In the genomic region with DNA sequence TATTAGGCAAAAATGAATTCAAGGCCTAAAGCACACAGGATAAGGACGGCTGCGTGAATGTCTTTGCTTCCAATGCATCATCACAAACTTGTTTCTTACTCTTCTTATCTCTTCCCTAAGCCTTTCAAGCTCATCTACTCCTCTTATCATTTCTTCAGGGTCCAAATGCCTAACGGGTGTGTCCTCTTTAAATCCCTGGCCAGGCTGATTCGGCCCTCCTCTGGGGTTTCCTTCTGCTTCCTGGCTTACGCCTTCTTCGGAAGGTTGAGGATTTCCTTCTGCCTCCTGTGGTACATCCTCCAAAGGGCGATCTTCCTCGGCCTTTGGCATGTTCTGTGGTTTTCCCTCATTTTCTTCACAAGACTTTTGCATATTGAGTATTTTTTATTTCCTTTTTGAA, we compare ENCODE assay signal across 8 cellular contexts. TPM values are rescaled to one million over a fixed set of nuclear protein-coding genes. Genes with fewer than 3 reads are reported as not detected.
DNase-seq lines count a peak whose midpoint lies in the region; ATAC-seq and TF ChIP-seq lines count a peak whose summit lies in the region.

No MANE protein-coding gene starts in this region.

- H3K4me1 ChIP-seq in mammary epithelial cell (ENCODE audit: insufficient read depth, low read length) (peaks cover 8% of the 10 kb centered on the region), lower lobe of right lung (no peaks in the 10 kb centered on the region), upper lobe of right lung (peaks cover 6% of the 10 kb centered on the region)

- H3K79me2 ChIP-seq in mammary epithelial cell (ENCODE audit: insufficient read depth, low read length): peaks cover 20% of the 10 kb centered on the region

- H3K27ac Mint-ChIP-seq in activated T-cell treated with anti-CD3 and anti-CD28 coated beads, Interleukin-2, amount 50 U/mL, for 24 hours: peak overlapping the region; percentile 93

- H3K9me3 Mint-ChIP-seq in activated T-cell treated with anti-CD3 and anti-CD28 coated beads, Interleukin-2, amount 50 U/mL, for 24 hours: no peaks in the 10 kb centered on the region

- intact Hi-C loops in mammary epithelial cell (cut with micrococcal nuclease) (loop anchor here (1.0 kb wide), 1 partner anchor 211 kb away; no protein-coding TSS in a partner anchor), lower lobe of right lung (cut with DNase I) (no loop called here), upper lobe of right lung (cut with DNase I) (no loop called here)

- CTCF ChIA-PET in mammary epithelial cell (lab: Charles Lee; ENCODE audit: low non-redundant PET): interaction anchor here (0.6 kb wide), 1 partner anchor 210 kb away, joined by 3 read pairs; no protein-coding TSS in a partner anchor

- peaks cover 18% of the 10 kb centered on the region for H3K4me1 Mint-ChIP-seq in activated T-cell treated with anti-CD3 and anti-CD28 coated beads, Interleukin-2, amount 50 U/mL, for 24 hours (ENCODE audit: low read depth)

- H3K27ac ChIP-seq in mammary epithelial cell (ENCODE audit: insufficient read depth, low read depth, low read length) (peak overlapping the region; percentile 67), lower lobe of right lung (peak overlapping the region; percentile 81), upper lobe of right lung (peak overlapping the region; percentile 80)

- peak in 1 of 2 donors; percentile 39 for ATAC-seq in lower lobe of right lung
- ATAC-seq in upper lobe of right lung: peak; percentile 30
- no peak for ATAC-seq in esophagus mucosa

- no peaks in the 10 kb centered on the region for H3K9me3 ChIP-seq in mammary epithelial cell (replicated peaks; ENCODE audit: insufficient read depth, low read length)
- no peaks in the 10 kb centered on the region for H3K9me3 ChIP-seq in lower lobe of right lung
- H3K9me3 ChIP-seq in upper lobe of right lung: no peaks in the 10 kb centered on the region

- H3K27me3 ChIP-seq in mammary epithelial cell (ENCODE audit: insufficient read depth, low read length) (no peaks in the 10 kb centered on the region), lower lobe of right lung (ENCODE audit: low read depth) (no peaks in the 10 kb centered on the region), upper lobe of right lung (no peaks in the 10 kb centered on the region)

- dilution Hi-C loops in mammary epithelial cell (cut with HindIII; ENCODE audit: low sequenced_read_pairs): no loop called here

- BruUV-seq in mammary epithelial cell (replicated peaks; lab: Mats Ljungman, UMichigan): no TSS peak

- in situ Hi-C loops in mammary epithelial cell (cut with MboI; ENCODE audit: low sequenced_read_pairs in 2 of 2): no loop called here

- no peak for DNase-seq in activated T-cell treated with anti-CD3 and anti-CD28 coated beads, Interleukin-2, amount 50 U/mL, for 24 hours
- DNase-seq in activated T-cell treated with anti-CD3 and anti-CD28 coated beads, Interleukin-2, amount 50 U/mL, for 1 hour: no peak
- DNase-seq in mammary epithelial cell: no peak
- DNase-seq in lower lobe of right lung: no peak
- no peak for DNase-seq in upper lobe of right lung
- no peak for DNase-seq in OCI-M2 (lab: John Stamatoyannopoulos, UW; ENCODE audit: unreplicated experiment)
- no peak for DNase-seq in COR-L47 (lab: John Stamatoyannopoulos, UW)

- peak overlapping the region; percentile 48 for H3K9ac ChIP-seq in mammary epithelial cell (ENCODE audit: insufficient read depth, low read length)

- H3K27me3 Mint-ChIP-seq in activated T-cell treated with anti-CD3 and anti-CD28 coated beads, Interleukin-2, amount 50 U/mL, for 24 hours: peaks cover 17% of the 10 kb centered on the region

- H3K36me3 ChIP-seq in mammary epithelial cell (ENCODE audit: insufficient read depth, low read length): no peaks in the 10 kb centered on the region
- no peaks in the 10 kb centered on the region for H3K36me3 ChIP-seq in lower lobe of right lung
- H3K36me3 ChIP-seq in upper lobe of right lung: no peaks in the 10 kb centered on the region

- no peaks in the 10 kb centered on the region for H4K20me1 ChIP-seq in mammary epithelial cell (ENCODE audit: insufficient read depth, low read length)

- TF ChIP-seq CTCF in mammary epithelial cell (conservative IDR thresholded peaks at IDR 0.05 in 1 of 2, IDR thresholded peaks at IDR 0.05 in 1 of 2; ENCODE audit: extremely low read depth in 1 of 2, insufficient read depth in 1 of 2, low read depth in 1 of 2, low read length in 2 of 2): no peak
- TF ChIP-seq CTCF in lower lobe of right lung (IDR thresholded peaks at IDR 0.05): no peak
- TF ChIP-seq CTCF in upper lobe of right lung (IDR thresholded peaks at IDR 0.05): no peak

- 35% methylated on average over 8 of the region's 8 CpGs for WGBS in mammary epithelial cell (ENCODE audit: low coverage, missing lambda C conversion rate)

- no peak overlapping the region for H2AFZ ChIP-seq in mammary epithelial cell (ENCODE audit: low read depth, low read length)

- H3K4me2 ChIP-seq in mammary epithelial cell (ENCODE audit: insufficient read depth, low read depth, low read length): peak overlapping the region; percentile 58

- H3K4me3 Mint-ChIP-seq in activated T-cell treated with anti-CD3 and anti-CD28 coated beads, Interleukin-2, amount 50 U/mL, for 24 hours: peak overlapping the region; percentile 89

- peaks cover 21% of the 10 kb centered on the region for H3K36me3 Mint-ChIP-seq in activated T-cell treated with anti-CD3 and anti-CD28 coated beads, Interleukin-2, amount 50 U/mL, for 24 hours (ENCODE audit: low read depth)

- H3K4me3 ChIP-seq in mammary epithelial cell (replicated peaks in 1 of 3; ENCODE audit: insufficient read depth in 1 of 3, low read depth in 2 of 3, low read length in 3 of 3) (peak overlapping the region; percentile 48 to 64 (median 54)), lower lobe of right lung (peak overlapping the region; percentile 63), upper lobe of right lung (peak overlapping the region; percentile 66)

RNA-seq across cellular contexts. Expression of gene TCEAL8, which starts 1.3 kb away (rescaled TPM):
- total RNA-seq in mammary epithelial cell (10 to 100 TPM; 45.8 to 50.0 TPM), lower lobe of right lung (41.5 TPM), upper lobe of right lung (42.9 TPM), esophagus mucosa (21.0 TPM)
- polyA plus RNA-seq in mammary epithelial cell: 43.6 TPM
- polyA minus RNA-seq in mammary epithelial cell: 22.8 TPM

RNA-seq across cellular contexts. Expression of gene TCEAL5, which starts 22.9 kb away (rescaled TPM):
- total RNA-seq in mammary epithelial cell: not detected
- not detected for polyA plus RNA-seq in mammary epithelial cell
- polyA minus RNA-seq in mammary epithelial cell: not detected
- total RNA-seq in lower lobe of right lung: not detected
- total RNA-seq in upper lobe of right lung: not detected
- total RNA-seq in esophagus mucosa: not detected

RNA-seq across cellular contexts. Expression of gene BEX4, which starts 38.7 kb away (rescaled TPM):
- total RNA-seq in mammary epithelial cell: 10 to 100 TPM in 1 of 2 donors, 1 to 10 TPM in 1; 9.8 to 14.2 TPM
- polyA plus RNA-seq in mammary epithelial cell: 10.0 TPM
- polyA minus RNA-seq in mammary epithelial cell: 8.9 TPM
- total RNA-seq in lower lobe of right lung: 37.3 TPM
- 36.1 TPM for total RNA-seq in upper lobe of right lung
- total RNA-seq in esophagus mucosa: 12.2 TPM

RNA-seq across cellular contexts. Expression of gene BEX2, which starts 57.2 kb away (rescaled TPM):
- total RNA-seq in mammary epithelial cell (10 to 100 TPM; 13.6 to 16.0 TPM), lower lobe of right lung (14.3 TPM), upper lobe of right lung (16.9 TPM), esophagus mucosa (5.2 TPM)
- 4.7 TPM for polyA plus RNA-seq in mammary epithelial cell
- polyA minus RNA-seq in mammary epithelial cell: not detected
